ENCODE assay signal across 8 cellular contexts in the genomic region with DNA sequence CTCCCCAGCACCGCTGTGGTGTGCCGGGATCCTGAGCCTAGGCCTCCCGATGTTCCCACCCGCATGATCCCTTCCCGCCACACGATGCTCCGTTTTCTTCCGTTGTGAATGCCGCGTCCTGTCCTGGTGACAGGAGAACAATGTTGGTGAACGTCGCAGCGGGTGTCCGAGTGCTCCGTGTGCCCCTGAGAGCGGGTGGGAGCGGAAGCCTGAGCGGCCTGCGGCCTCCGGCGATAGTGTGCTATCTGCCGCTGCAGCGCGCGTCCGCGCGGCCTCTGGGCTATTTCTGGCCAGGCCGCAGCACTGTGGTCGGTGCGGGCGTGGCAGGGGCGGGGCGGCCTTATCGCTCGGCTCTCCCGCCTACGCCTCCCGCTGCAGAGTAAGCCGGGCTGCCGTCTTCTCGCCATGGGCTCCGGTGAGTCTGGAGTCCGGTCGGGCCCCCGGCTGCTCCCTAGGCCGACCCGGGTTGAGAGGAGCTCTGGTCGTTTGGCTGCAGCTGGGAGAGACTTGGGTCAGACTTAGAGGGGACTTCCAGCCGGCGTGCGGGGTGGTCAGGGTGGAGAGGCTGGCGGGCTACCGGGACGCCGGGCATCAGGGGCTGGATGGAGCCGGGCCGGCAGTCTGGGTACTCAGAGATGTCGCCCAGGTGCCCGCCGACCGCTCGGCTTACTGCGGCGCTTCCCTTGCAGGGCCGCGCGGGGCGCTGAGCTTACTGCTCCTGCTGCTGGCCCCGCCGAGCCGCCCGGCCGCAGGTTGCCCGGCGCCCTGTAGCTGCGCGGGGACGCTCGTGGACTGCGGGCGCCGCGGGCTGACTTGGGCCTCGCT. TPM values are rescaled to one million over a fixed set of nuclear protein-coding genes. Genes with fewer than 3 reads are reported as not detected.
DNase-seq lines count a peak whose midpoint lies in the region; ATAC-seq and TF ChIP-seq lines count a peak whose summit lies in the region.

Gene GP1BB, plus strand, starts transcription at position 375 of the 825 bp plus-strand sequence. Its CDS starts 31 bp downstream, at position 406.

- H3K27me3 Mint-ChIP-seq in WTC11 (ENCODE audit: low read depth) = peaks cover 89% of the 10 kb centered on the region

- TF ChIP-seq CTCF in HEK293 (tag by site-specific recombination; IDR thresholded peaks at IDR 0.05) = no peak
- no peak for TF ChIP-seq CTCF in WTC11 (IDR thresholded peaks at IDR 0.05)
- TF ChIP-seq CTCF in heart right ventricle (IDR thresholded peaks at IDR 0.05) = peak in 1 of 9 donors; percentile 25

- DNase-seq in WTC11 (ENCODE audit: low spot score) = peak; percentile 54
- DNase-seq in heart right ventricle = peak; percentile 64 to 76
- DNase-seq in Kasumi-1 (lab: John Stamatoyannopoulos, UW) = no peak
- DNase-seq in A172 (ENCODE audit: low spot score) = no peak

- ATAC-seq in WTC11 (peak; percentile 34), heart right ventricle (peak; percentile 58 to 80 (median 74)), HG02970 (IDR thresholded peaks at IDR 0.05; ENCODE audit: low FRiP score, unreplicated experiment) (no peak), GM18867 (IDR thresholded peaks at IDR 0.05; ENCODE audit: unreplicated experiment) (no peak)

- peaks cover 10% of the 10 kb centered on the region for H3K36me3 Mint-ChIP-seq in WTC11

- intact Hi-C loops in heart right ventricle (cut with DNase I) = no loop called here

- H3K27me3 ChIP-seq in heart right ventricle = peaks cover 0 to 64% (median 29%) of the 10 kb centered on the region in 7 donors

- peaks cover 21% of the 10 kb centered on the region for H3K4me1 Mint-ChIP-seq in WTC11

- POLR2A ChIA-PET in HEK293 (lab: Yijun Ruan, JAX) (interaction anchor here (0.8 to 1.4 kb wide), 9 partner anchors 11 to 224 kb away, joined by 3 to 6 read pairs (median 4); partner anchors contain the start of genes COMT, GNB1L, RTL10 and TXNRD2), WTC11 (lab: Charles Lee) (interaction anchor here (0.6 kb wide), 1 partner anchor 390 kb away, joined by 3 read pairs; no protein-coding TSS in a partner anchor)

- H3K4me1 ChIP-seq in HEK293 (ENCODE audit: control insufficient read depth, insufficient read depth, low read length) = no peaks in the 10 kb centered on the region
- H3K4me1 ChIP-seq in heart right ventricle = peaks cover 20 to 58% (median 35%) of the 10 kb centered on the region in 9 donors

- no peaks in the 10 kb centered on the region for H3K9me3 Mint-ChIP-seq in WTC11

- H3K36me3 ChIP-seq in HEK293 (ENCODE audit: control insufficient read depth in 2 of 2, insufficient read depth in 1 of 2, low read length in 2 of 2) (peaks cover 0 to 35% of the 10 kb centered on the region in 2 experiments; a peak in 1 of 3 replicates), heart right ventricle (peaks cover 0 to 30% (median 6%) of the 10 kb centered on the region in 9 donors)

- H3K9me3 ChIP-seq in HEK293 (ENCODE audit: control insufficient read depth, insufficient read depth, low read depth, low read length) (no peaks in the 10 kb centered on the region), heart right ventricle (no peaks in the 10 kb centered on the region)

- CTCF ChIA-PET in HEK293 (lab: Yijun Ruan, JAX) (interaction anchor here (0.5 to 4.5 kb wide), 22 partner anchors 7 to 529 kb away, joined by 3 to 15 read pairs (median 3); no protein-coding TSS in a partner anchor), WTC11 (lab: Charles Lee) (interaction anchor here (0.6 to 5.5 kb wide), 45 partner anchors 7 to 240 kb away, joined by 3 to 57 read pairs (median 4); no protein-coding TSS in a partner anchor)

- H3K4me3 ChIP-seq in HEK293 (ENCODE audit: low read depth, low read length) (peak within 1 kb of the TSS; percentile 36), heart right ventricle (peak within 1 kb of the TSS in 9 of 10 donors; percentile 17 to 49 (median 39)), skin epidermis (peak within 1 kb of the TSS in 4 of 7 experiments; percentile 4 to 33 (median 16))

- H3K27ac ChIP-seq in HEK293 (ENCODE audit: extremely low read depth, low read depth, low read length) (no peak within 1 kb of the TSS; the same call in 1 of the 2 replicates), heart right ventricle (peak within 1 kb of the TSS; percentile 31 to 93 (median 73)), skin epidermis (no peak within 1 kb of the TSS)

- H3K4me3 Mint-ChIP-seq in WTC11 = peak within 1 kb of the TSS; percentile 55

- 13 to 21% methylated on average over 72 to 85 of the region's 85 CpGs for WGBS in heart right ventricle, 2 donors

- no peak within 1 kb of the TSS for H3K27ac Mint-ChIP-seq in WTC11

TF ChIP-seq in HEK293, 187 proteins besides CTCF, POLR2A, EP300 and RAD21 (continues in another document):
- TF ChIP-seq FEZF1 (tag by site-specific recombination; IDR thresholded peaks at IDR 0.05) (no peak), SETDB1 (IDR thresholded peaks at IDR 0.05; ENCODE audit: insufficient read length, low read length) (peak; percentile 34)
- TF ChIP-seq, protein P1, sequence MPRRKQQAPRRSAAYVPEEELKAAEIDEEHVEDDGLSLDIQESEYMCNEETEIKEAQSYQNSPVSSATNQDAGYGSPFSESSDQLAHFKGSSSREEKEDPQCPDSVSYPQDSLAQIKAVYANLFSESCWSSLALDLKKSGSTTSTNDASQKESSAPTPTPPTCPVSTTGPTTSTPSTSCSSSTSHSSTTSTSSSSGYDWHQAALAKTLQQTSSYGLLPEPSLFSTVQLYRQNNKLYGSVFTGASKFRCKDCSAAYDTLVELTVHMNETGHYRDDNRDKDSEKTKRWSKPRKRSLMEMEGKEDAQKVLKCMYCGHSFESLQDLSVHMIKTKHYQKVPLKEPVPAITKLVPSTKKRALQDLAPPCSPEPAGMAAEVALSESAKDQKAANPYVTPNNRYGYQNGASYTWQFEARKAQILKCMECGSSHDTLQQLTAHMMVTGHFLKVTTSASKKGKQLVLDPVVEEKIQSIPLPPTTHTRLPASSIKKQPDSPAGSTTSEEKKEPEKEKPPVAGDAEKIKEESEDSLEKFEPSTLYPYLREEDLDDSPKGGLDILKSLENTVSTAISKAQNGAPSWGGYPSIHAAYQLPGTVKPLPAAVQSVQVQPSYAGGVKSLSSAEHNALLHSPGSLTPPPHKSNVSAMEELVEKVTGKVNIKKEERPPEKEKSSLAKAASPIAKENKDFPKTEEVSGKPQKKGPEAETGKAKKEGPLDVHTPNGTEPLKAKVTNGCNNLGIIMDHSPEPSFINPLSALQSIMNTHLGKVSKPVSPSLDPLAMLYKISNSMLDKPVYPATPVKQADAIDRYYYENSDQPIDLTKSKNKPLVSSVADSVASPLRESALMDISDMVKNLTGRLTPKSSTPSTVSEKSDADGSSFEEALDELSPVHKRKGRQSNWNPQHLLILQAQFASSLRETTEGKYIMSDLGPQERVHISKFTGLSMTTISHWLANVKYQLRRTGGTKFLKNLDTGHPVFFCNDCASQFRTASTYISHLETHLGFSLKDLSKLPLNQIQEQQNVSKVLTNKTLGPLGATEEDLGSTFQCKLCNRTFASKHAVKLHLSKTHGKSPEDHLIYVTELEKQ (tag by site-specific recombination; IDR thresholded peaks at IDR 0.05; ENCODE audit: borderline replicate concordance) = no peak

TF ChIP-seq in WTC11, 78 proteins besides CTCF, POLR2A, EP300 and RAD21 (continues in another document):
- TF ChIP-seq ZNF138 (CRISPR knock-in tag; conservative IDR thresholded peaks at IDR 0.05) = no peak
- no peak for TF ChIP-seq NFE2L1 (CRISPR knock-in tag; IDR thresholded peaks at IDR 0.05)
- TF ChIP-seq, protein P2, sequence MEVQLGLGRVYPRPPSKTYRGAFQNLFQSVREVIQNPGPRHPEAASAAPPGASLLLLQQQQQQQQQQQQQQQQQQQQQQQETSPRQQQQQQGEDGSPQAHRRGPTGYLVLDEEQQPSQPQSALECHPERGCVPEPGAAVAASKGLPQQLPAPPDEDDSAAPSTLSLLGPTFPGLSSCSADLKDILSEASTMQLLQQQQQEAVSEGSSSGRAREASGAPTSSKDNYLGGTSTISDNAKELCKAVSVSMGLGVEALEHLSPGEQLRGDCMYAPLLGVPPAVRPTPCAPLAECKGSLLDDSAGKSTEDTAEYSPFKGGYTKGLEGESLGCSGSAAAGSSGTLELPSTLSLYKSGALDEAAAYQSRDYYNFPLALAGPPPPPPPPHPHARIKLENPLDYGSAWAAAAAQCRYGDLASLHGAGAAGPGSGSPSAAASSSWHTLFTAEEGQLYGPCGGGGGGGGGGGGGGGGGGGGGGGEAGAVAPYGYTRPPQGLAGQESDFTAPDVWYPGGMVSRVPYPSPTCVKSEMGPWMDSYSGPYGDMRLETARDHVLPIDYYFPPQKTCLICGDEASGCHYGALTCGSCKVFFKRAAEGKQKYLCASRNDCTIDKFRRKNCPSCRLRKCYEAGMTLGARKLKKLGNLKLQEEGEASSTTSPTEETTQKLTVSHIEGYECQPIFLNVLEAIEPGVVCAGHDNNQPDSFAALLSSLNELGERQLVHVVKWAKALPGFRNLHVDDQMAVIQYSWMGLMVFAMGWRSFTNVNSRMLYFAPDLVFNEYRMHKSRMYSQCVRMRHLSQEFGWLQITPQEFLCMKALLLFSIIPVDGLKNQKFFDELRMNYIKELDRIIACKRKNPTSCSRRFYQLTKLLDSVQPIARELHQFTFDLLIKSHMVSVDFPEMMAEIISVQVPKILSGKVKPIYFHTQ (CRISPR knock-in tag; IDR thresholded peaks at IDR 0.05) = no peak
- no peak for TF ChIP-seq ZNF317 (CRISPR knock-in tag; IDR thresholded peaks at IDR 0.05; ENCODE audit: borderline replicate concordance, low read depth)
- TF ChIP-seq, protein P3, sequence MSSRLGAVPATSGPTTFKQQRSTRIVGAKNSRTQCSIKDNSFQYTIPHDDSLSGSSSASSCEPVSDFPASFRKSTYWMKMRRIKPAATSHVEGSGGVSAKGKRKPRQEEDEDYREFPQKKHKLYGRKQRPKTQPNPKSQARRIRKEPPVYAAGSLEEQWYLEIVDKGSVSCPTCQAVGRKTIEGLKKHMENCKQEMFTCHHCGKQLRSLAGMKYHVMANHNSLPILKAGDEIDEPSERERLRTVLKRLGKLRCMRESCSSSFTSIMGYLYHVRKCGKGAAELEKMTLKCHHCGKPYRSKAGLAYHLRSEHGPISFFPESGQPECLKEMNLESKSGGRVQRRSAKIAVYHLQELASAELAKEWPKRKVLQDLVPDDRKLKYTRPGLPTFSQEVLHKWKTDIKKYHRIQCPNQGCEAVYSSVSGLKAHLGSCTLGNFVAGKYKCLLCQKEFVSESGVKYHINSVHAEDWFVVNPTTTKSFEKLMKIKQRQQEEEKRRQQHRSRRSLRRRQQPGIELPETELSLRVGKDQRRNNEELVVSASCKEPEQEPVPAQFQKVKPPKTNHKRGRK (CRISPR knock-in tag; IDR thresholded peaks at IDR 0.05; ENCODE audit: borderline replicate concordance) = no peak

RNA-seq across cellular contexts. Expression of gene GP1BB, which starts in this region (rescaled TPM):
- total RNA-seq in WTC11 (2021) (1.4 to 4.3 TPM (median 3.3 TPM) in 3 replicates), heart right ventricle (10 to 100 TPM in 1 of 10 donors, 1 to 10 TPM in 3, not detected in 6; 5.3 to 13.4 (median 6.4) TPM)
- polyA plus RNA-seq in heart right ventricle = 10 to 100 TPM; 12.4 to 56.1 TPM
- total RNA-seq in A172 (2014; rRNA removed; shearing (Covaris generic)) = 8.5 and 10.5 TPM in 2 replicates

Comparison
In these comparisons a context has a peak if more than half of its experiments do, and no peak if none do; other contexts are left out.
1. H3K27ac ChIP-seq: peak in heart right ventricle (10 of 10); none in HEK293 (single experiment) and skin epidermis (0 of 21).
2. ATAC-seq: peak in WTC11 (single experiment) and heart right ventricle (8 of 8); none in HG02970 (single experiment) and GM18867 (single experiment).
3. DNase-seq: peak in WTC11 (single experiment) and heart right ventricle (2 of 2); none in Kasumi-1 (0 of 2) and A172 (single experiment).
4. Peak in every context shown above with its lines, with median percentiles within 50 percentile points of each other: H3K4me3 ChIP-seq.